Comparison of ENCODE assay signal across 20 cellular contexts in the genomic region with DNA sequence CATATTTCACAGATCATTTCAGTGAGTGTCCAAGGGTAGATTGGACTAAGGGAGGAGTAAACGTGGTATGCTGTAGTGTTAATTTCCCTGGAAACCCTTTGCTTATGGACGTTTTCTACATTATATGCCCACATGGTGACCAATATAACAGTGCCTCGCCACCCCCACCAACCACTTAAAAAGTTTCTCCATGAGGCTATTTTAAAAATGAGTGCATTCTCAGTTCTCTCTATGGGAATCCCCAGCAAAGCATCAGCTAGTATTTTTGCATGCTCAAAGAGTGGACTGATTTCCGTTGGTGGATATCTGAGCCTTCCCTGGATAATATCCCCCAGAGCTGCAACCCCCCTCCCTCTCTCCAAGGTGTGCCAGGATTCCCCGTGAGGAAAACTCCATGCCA.
"Had no signal": no experiment of that assay in that cellular context is flagged by ENCODE, and none has a peak within 500 bp of the region (broad histone marks: within the 10 kb centered on the region; RNA-seq: fewer than 3 reads in every experiment).

No MANE protein-coding gene starts in this region.

- H3K36me3 ChIP-seq: esophagus muscularis mucosa had no signal

- H3K9me3 ChIP-seq: esophagus muscularis mucosa, mucosa of descending colon had no signal

- H3K4me3 ChIP-seq: esophagus muscularis mucosa, mucosa of descending colon, smooth muscle cell had no signal

- H3K27ac Mint-ChIP-seq: activated CD8-positive, alpha-beta T cell treated with anti-CD3 and anti-CD28 coated beads for 36 hours; activated naive CD8-positive, alpha-beta T cell treated with anti-CD3 and anti-CD28 coated beads for 36 hours; activated T-cell treated with anti-CD3 and anti-CD28 coated beads, Interleukin-2, amount 50 U/mL, for 72 hours; natural killer cell; progenitor cell of endocrine pancreas had no signal

- H3K27me3 Mint-ChIP-seq: activated CD8-positive, alpha-beta T cell treated with anti-CD3 and anti-CD28 coated beads for 36 hours; activated naive CD8-positive, alpha-beta T cell treated with anti-CD3 and anti-CD28 coated beads for 36 hours; progenitor cell of endocrine pancreas had no signal

- H3K4me3 Mint-ChIP-seq: activated CD8-positive, alpha-beta T cell treated with anti-CD3 and anti-CD28 coated beads for 36 hours; activated naive CD8-positive, alpha-beta T cell treated with anti-CD3 and anti-CD28 coated beads for 36 hours; activated T-cell treated with anti-CD3 and anti-CD28 coated beads, Interleukin-2, amount 50 U/mL, for 72 hours; natural killer cell had no signal

- H3K9me3 Mint-ChIP-seq: activated T-cell treated with anti-CD3 and anti-CD28 coated beads, Interleukin-2, amount 50 U/mL, for 72 hours; natural killer cell had no signal

- H3K27ac ChIP-seq: esophagus muscularis mucosa had no signal

- H3K27me3 ChIP-seq: esophagus muscularis mucosa had no signal

- H3K36me3 Mint-ChIP-seq: activated naive CD8-positive, alpha-beta T cell treated with anti-CD3 and anti-CD28 coated beads for 36 hours; natural killer cell had no signal

- ATAC-seq: activated CD8-positive, alpha-beta T cell treated with anti-CD3 and anti-CD28 coated beads for 36 hours; activated T-cell treated with anti-CD3 and anti-CD28 coated beads, Interleukin-2, amount 50 U/mL, for 72 hours; left cardiac atrium; mucosa of descending colon; natural killer cell; right cardiac atrium had no signal

- DNase-seq: activated CD4-positive, alpha-beta T cell treated with anti-CD3 and anti-CD28 coated beads for 4 hours; activated CD8-positive, alpha-beta memory T cell treated with anti-CD3 and anti-CD28 coated beads, Interleukin-2, amount 50 U/mL, for 4 hours; activated CD8-positive, alpha-beta T cell treated with anti-CD3 and anti-CD28 coated beads for 36 hours; activated gamma-delta T cell treated with Interleukin-2 at 50 U/mL for 16 hours; activated naive CD8-positive, alpha-beta T cell treated with anti-CD3 and anti-CD28 coated beads for 36 hours; activated T-cell treated with anti-CD3 and anti-CD28 coated beads, Interleukin-2, amount 50 U/mL, for 72 hours; anterior cingulate cortex; cerebellar nuclear complex; glutamatergic neuron; left cardiac atrium; mucosa of descending colon; natural killer cell; nucleus accumbens; right cardiac atrium; stimulated activated naive CD4-positive, alpha-beta T cell treated with Interleukin-2 at 50 U/mL for 16 hours; T-helper 9 cell; trophoblast cell had no signal
